ENCODE assay signal across 1 cellular context in the genomic region with DNA sequence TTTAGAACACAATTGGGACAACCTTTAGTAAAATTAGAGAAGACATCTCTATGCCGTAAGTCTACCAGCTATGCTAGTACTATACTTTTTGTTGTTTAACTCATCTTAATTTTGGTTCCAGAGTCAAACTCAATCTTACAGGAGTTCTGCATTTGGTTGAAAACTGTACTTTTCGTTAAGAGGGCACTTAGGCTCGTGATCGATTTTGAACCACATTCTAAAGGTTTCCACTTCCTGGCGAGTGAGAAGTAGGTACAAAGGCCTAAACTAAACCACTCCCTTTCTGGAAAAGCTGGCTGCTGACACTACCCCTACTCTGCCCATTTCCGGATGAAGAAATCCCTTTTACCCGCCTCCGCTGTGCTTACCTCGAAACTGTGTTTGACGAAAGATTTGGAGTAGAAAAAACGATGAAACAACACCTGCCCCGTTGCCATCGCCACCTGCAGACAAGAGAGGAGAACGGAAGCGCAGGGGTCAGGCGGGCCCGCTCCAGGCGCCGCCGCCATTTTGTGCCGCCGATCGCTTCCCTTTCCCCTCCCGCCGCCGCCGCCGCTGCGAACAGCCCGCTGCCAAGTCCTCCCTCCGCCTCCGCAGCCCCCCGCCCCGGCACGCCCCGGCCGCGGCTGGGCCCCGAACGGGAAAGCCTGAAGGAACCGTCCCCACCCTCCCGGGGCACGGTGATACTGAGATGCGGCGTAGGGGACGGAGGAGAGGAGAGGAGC.
TF ChIP-seq lines count a peak whose summit lies in the region.

No MANE protein-coding gene starts in this region.

TF ChIP-seq in HepG2, 621 proteins besides CTCF, POLR2A, EP300 and RAD21 (continued from another document and continues in another):
- TF ChIP-seq, protein P1, sequence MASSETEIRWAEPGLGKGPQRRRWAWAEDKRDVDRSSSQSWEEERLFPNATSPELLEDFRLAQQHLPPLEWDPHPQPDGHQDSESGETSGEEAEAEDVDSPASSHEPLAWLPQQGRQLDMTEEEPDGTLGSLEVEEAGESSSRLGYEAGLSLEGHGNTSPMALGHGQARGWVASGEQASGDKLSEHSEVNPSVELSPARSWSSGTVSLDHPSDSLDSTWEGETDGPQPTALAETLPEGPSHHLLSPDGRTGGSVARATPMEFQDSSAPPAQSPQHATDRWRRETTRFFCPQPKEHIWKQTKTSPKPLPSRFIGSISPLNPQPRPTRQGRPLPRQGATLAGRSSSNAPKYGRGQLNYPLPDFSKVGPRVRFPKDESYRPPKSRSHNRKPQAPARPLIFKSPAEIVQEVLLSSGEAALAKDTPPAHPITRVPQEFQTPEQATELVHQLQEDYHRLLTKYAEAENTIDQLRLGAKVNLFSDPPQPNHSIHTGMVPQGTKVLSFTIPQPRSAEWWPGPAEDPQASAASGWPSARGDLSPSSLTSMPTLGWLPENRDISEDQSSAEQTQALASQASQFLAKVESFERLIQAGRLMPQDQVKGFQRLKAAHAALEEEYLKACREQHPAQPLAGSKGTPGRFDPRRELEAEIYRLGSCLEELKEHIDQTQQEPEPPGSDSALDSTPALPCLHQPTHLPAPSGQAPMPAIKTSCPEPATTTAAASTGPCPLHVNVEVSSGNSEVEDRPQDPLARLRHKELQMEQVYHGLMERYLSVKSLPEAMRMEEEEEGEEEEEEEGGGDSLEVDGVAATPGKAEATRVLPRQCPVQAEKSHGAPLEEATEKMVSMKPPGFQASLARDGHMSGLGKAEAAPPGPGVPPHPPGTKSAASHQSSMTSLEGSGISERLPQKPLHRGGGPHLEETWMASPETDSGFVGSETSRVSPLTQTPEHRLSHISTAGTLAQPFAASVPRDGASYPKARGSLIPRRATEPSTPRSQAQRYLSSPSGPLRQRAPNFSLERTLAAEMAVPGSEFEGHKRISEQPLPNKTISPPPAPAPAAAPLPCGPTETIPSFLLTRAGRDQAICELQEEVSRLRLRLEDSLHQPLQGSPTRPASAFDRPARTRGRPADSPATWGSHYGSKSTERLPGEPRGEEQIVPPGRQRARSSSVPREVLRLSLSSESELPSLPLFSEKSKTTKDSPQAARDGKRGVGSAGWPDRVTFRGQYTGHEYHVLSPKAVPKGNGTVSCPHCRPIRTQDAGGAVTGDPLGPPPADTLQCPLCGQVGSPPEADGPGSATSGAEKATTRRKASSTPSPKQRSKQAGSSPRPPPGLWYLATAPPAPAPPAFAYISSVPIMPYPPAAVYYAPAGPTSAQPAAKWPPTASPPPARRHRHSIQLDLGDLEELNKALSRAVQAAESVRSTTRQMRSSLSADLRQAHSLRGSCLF (CRISPR knock-in tag; IDR thresholded peaks at IDR 0.05; ENCODE audit: borderline replicate concordance), result 0 out of 2 replicates have a peak, but pooled peaks have one; percentile 26
- peak; percentile 37 for TF ChIP-seq RBM22 (optimal IDR thresholded peaks at IDR 0.05; ENCODE audit: low read length)
- TF ChIP-seq, protein P2, sequence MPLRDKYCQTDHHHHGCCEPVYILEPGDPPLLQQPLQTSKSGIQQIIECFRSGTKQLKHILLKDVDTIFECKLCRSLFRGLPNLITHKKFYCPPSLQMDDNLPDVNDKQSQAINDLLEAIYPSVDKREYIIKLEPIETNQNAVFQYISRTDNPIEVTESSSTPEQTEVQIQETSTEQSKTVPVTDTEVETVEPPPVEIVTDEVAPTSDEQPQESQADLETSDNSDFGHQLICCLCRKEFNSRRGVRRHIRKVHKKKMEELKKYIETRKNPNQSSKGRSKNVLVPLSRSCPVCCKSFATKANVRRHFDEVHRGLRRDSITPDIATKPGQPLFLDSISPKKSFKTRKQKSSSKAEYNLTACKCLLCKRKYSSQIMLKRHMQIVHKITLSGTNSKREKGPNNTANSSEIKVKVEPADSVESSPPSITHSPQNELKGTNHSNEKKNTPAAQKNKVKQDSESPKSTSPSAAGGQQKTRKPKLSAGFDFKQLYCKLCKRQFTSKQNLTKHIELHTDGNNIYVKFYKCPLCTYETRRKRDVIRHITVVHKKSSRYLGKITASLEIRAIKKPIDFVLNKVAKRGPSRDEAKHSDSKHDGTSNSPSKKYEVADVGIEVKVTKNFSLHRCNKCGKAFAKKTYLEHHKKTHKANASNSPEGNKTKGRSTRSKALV (CRISPR knock-in tag; IDR thresholded peaks at IDR 0.05), result no peak
- TF ChIP-seq, protein P3, sequence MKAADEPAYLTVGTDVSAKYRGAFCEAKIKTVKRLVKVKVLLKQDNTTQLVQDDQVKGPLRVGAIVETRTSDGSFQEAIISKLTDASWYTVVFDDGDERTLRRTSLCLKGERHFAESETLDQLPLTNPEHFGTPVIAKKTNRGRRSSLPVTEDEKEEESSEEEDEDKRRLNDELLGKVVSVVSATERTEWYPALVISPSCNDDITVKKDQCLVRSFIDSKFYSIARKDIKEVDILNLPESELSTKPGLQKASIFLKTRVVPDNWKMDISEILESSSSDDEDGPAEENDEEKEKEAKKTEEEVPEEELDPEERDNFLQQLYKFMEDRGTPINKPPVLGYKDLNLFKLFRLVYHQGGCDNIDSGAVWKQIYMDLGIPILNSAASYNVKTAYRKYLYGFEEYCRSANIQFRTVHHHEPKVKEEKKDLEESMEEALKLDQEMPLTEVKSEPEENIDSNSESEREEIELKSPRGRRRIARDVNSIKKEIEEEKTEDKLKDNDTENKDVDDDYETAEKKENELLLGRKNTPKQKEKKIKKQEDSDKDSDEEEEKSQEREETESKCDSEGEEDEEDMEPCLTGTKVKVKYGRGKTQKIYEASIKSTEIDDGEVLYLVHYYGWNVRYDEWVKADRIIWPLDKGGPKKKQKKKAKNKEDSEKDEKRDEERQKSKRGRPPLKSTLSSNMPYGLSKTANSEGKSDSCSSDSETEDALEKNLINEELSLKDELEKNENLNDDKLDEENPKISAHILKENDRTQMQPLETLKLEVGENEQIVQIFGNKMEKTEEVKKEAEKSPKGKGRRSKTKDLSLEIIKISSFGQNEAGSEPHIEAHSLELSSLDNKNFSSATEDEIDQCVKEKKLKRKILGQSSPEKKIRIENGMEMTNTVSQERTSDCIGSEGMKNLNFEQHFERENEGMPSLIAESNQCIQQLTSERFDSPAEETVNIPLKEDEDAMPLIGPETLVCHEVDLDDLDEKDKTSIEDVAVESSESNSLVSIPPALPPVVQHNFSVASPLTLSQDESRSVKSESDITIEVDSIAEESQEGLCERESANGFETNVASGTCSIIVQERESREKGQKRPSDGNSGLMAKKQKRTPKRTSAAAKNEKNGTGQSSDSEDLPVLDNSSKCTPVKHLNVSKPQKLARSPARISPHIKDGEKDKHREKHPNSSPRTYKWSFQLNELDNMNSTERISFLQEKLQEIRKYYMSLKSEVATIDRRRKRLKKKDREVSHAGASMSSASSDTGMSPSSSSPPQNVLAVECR (CRISPR knock-in tag; IDR thresholded peaks at IDR 0.05; ENCODE audit: borderline replicate concordance), result no peak
- TF ChIP-seq CC2D1A (CRISPR knock-in tag; IDR thresholded peaks at IDR 0.05), result no peak
- 0 out of 2 replicates have a peak, but pooled peaks have one; percentile 44 for TF ChIP-seq NR3C1 (CRISPR knock-in tag; IDR thresholded peaks at IDR 0.05)
- TF ChIP-seq, protein P4, sequence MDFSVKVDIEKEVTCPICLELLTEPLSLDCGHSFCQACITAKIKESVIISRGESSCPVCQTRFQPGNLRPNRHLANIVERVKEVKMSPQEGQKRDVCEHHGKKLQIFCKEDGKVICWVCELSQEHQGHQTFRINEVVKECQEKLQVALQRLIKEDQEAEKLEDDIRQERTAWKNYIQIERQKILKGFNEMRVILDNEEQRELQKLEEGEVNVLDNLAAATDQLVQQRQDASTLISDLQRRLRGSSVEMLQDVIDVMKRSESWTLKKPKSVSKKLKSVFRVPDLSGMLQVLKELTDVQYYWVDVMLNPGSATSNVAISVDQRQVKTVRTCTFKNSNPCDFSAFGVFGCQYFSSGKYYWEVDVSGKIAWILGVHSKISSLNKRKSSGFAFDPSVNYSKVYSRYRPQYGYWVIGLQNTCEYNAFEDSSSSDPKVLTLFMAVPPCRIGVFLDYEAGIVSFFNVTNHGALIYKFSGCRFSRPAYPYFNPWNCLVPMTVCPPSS (IDR thresholded peaks at IDR 0.05), result no peak
- TF ChIP-seq, protein P5, sequence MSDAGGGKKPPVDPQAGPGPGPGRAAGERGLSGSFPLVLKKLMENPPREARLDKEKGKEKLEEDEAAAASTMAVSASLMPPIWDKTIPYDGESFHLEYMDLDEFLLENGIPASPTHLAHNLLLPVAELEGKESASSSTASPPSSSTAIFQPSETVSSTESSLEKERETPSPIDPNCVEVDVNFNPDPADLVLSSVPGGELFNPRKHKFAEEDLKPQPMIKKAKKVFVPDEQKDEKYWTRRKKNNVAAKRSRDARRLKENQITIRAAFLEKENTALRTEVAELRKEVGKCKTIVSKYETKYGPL (CRISPR knock-in tag; IDR thresholded peaks at IDR 0.05), result no peak
- TF ChIP-seq, protein P6, sequence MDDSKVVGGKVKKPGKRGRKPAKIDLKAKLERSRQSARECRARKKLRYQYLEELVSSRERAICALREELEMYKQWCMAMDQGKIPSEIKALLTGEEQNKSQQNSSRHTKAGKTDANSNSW (CRISPR knock-in tag; IDR thresholded peaks at IDR 0.05; ENCODE audit: borderline replicate concordance), result no peak
- TF ChIP-seq MXI1 (IDR thresholded peaks at IDR 0.05; ENCODE audit: borderline replicate concordance, low read depth, low read length), result no peak
- TF ChIP-seq, protein P7, sequence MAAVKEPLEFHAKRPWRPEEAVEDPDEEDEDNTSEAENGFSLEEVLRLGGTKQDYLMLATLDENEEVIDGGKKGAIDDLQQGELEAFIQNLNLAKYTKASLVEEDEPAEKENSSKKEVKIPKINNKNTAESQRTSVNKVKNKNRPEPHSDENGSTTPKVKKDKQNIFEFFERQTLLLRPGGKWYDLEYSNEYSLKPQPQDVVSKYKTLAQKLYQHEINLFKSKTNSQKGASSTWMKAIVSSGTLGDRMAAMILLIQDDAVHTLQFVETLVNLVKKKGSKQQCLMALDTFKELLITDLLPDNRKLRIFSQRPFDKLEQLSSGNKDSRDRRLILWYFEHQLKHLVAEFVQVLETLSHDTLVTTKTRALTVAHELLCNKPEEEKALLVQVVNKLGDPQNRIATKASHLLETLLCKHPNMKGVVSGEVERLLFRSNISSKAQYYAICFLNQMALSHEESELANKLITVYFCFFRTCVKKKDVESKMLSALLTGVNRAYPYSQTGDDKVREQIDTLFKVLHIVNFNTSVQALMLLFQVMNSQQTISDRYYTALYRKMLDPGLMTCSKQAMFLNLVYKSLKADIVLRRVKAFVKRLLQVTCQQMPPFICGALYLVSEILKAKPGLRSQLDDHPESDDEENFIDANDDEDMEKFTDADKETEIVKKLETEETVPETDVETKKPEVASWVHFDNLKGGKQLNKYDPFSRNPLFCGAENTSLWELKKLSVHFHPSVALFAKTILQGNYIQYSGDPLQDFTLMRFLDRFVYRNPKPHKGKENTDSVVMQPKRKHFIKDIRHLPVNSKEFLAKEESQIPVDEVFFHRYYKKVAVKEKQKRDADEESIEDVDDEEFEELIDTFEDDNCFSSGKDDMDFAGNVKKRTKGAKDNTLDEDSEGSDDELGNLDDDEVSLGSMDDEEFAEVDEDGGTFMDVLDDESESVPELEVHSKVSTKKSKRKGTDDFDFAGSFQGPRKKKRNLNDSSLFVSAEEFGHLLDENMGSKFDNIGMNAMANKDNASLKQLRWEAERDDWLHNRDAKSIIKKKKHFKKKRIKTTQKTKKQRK (IDR thresholded peaks at IDR 0.05; ENCODE audit: low read length), result no peak
- TF ChIP-seq, protein P8, sequence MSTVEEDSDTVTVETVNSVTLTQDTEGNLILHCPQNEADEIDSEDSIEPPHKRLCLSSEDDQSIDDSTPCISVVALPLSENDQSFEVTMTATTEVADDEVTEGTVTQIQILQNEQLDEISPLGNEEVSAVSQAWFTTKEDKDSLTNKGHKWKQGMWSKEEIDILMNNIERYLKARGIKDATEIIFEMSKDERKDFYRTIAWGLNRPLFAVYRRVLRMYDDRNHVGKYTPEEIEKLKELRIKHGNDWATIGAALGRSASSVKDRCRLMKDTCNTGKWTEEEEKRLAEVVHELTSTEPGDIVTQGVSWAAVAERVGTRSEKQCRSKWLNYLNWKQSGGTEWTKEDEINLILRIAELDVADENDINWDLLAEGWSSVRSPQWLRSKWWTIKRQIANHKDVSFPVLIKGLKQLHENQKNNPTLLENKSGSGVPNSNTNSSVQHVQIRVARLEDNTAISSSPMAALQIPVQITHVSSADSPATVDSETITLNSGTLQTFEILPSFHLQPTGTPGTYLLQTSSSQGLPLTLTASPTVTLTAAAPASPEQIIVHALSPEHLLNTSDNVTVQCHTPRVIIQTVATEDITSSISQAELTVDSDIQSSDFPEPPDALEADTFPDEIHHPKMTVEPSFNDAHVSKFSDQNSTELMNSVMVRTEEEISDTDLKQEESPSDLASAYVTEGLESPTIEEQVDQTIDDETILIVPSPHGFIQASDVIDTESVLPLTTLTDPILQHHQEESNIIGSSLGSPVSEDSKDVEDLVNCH (CRISPR knock-in tag; IDR thresholded peaks at IDR 0.05), result no peak
- no peak for TF ChIP-seq SOX13 (IDR thresholded peaks at IDR 0.05)
- no peak for TF ChIP-seq SOX13 (CRISPR knock-in tag; conservative IDR thresholded peaks at IDR 0.05 in 1 of 2, IDR thresholded peaks at IDR 0.05 in 1 of 2)
- TF ChIP-seq ATF7 (IDR thresholded peaks at IDR 0.05), result no peak
- no peak for TF ChIP-seq ATF7 (CRISPR knock-in tag; IDR thresholded peaks at IDR 0.05)
- TF ChIP-seq ZNF138 (CRISPR knock-in tag; IDR thresholded peaks at IDR 0.05; ENCODE audit: low read depth), result no peak
- TF ChIP-seq, protein P9, sequence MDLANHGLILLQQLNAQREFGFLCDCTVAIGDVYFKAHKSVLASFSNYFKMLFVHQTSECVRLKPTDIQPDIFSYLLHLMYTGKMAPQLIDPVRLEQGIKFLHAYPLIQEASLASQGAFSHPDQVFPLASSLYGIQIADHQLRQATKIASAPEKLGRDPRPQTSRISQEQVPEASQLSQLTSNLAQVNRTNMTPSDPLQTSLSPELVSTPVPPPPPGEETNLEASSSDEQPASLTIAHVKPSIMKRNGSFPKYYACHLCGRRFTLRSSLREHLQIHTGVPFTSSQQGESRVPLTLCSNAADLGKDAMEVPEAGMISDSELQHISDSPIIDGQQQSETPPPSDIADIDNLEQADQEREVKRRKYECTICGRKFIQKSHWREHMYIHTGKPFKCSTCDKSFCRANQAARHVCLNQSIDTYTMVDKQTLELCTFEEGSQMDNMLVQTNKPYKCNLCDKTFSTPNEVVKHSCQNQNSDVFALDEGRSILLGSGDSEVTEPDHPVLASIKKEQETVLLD (CRISPR knock-in tag; IDR thresholded peaks at IDR 0.05; ENCODE audit: low read depth), result peak; percentile 50; the same call in 1 of the 2 replicates
- TF ChIP-seq ZNF24 (IDR thresholded peaks at IDR 0.05), result no peak
- TF ChIP-seq, protein P10, sequence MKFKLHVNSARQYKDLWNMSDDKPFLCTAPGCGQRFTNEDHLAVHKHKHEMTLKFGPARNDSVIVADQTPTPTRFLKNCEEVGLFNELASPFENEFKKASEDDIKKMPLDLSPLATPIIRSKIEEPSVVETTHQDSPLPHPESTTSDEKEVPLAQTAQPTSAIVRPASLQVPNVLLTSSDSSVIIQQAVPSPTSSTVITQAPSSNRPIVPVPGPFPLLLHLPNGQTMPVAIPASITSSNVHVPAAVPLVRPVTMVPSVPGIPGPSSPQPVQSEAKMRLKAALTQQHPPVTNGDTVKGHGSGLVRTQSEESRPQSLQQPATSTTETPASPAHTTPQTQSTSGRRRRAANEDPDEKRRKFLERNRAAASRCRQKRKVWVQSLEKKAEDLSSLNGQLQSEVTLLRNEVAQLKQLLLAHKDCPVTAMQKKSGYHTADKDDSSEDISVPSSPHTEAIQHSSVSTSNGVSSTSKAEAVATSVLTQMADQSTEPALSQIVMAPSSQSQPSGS (CRISPR knock-in tag; IDR thresholded peaks at IDR 0.05), result peak; percentile 15; the same call in 1 of the 2 replicates
- TF ChIP-seq ZNF841 (CRISPR knock-in tag; IDR thresholded peaks at IDR 0.05; ENCODE audit: borderline replicate concordance), result peak; percentile 24; the same call in 1 of the 2 replicates
- TF ChIP-seq SMC3 (IDR thresholded peaks at IDR 0.05; ENCODE audit: low read length), result no peak
- no peak for TF ChIP-seq IRF2 (CRISPR knock-in tag; IDR thresholded peaks at IDR 0.05)
- TF ChIP-seq REXO4 (CRISPR knock-in tag; IDR thresholded peaks at IDR 0.05; ENCODE audit: borderline replicate concordance), result no peak
- no peak for TF ChIP-seq JUND (CRISPR knock-in tag; IDR thresholded peaks at IDR 0.05)
- no peak for TF ChIP-seq ZNF496 (CRISPR knock-in tag; IDR thresholded peaks at IDR 0.05; ENCODE audit: insufficient replicate concordance)
- no peak; the same call in 1 of the 2 replicates for TF ChIP-seq GABPA (IDR thresholded peaks at IDR 0.05; ENCODE audit: low read depth, low read length)
- peak; percentile 50 for TF ChIP-seq GABPA (CRISPR knock-in tag; IDR thresholded peaks at IDR 0.05; ENCODE audit: low read depth)
